9 cellular contexts compared by ENCODE assay signal in genomic region chr3:8529197-8529637, GRCh38. TPM values are rescaled to one million over a fixed set of nuclear protein-coding genes. Genes with fewer than 3 reads are reported as not detected.
A peak's percentile ranks its signal among the peaks of the same experiment; 100 is the strongest.
DNase-seq lines count a peak whose midpoint lies in the region; ATAC-seq and TF ChIP-seq lines count a peak whose summit lies in the region.
"Had no signal": no experiment of that assay in that cellular context is flagged by ENCODE, and none has a peak within 500 bp of the region (broad histone marks: within the 10 kb centered on the region; RNA-seq: fewer than 3 reads in every experiment).

No MANE protein-coding gene starts in this region.

- no peak overlapping the region for H3K14ac ChIP-seq in neuronal stem cell (ENCODE audit: low read length)

- no peak overlapping the region for H3K18ac ChIP-seq in neuronal stem cell (ENCODE audit: low read length)

- no peak overlapping the region for H3K4me3 ChIP-seq in neuronal stem cell (ENCODE audit: low read length in 2 of 2)

- no peak overlapping the region for H3K27ac ChIP-seq in neuronal stem cell (replicated peaks; ENCODE audit: low read length)

- H3K9me3 ChIP-seq in neuronal stem cell (replicated peaks in 1 of 2; ENCODE audit: control insufficient read depth in 2 of 2, insufficient read depth in 1 of 2, low read depth in 1 of 2, low read length in 2 of 2) = peaks cover 0 to 6% of the 10 kb centered on the region in 2 donors

- no peaks in the 10 kb centered on the region for H3K27me3 ChIP-seq in neuronal stem cell (ENCODE audit: control insufficient read depth in 3 of 3, insufficient read depth in 3 of 3, low read depth in 1 of 3, low read length in 3 of 3)

- H2AFZ ChIP-seq in neuronal stem cell (ENCODE audit: low read length) = peak overlapping the region; percentile 33

- intact Hi-C loops in activated T-helper 1 cell treated with anti-CD3 and anti-CD28 coated beads, Interleukin-12 subunit alpha, Interleukin-12 subunit beta, Interleukin-2, Interleukin-4 antibody, amounts not matched to agents 30 ng/mL and 10 ng/mL and 1 ng/mL, durations not matched to agents 14 hours and 24 hours and 36 hours (cut with micrococcal nuclease) = no loop called here

- H3K23ac ChIP-seq in neuronal stem cell (ENCODE audit: low read depth, low read length, poor library complexity) = no peak overlapping the region

- H4K8ac ChIP-seq in neuronal stem cell (ENCODE audit: low read depth, low read length) = no peak overlapping the region

- ATAC-seq in HG02938 (IDR thresholded peaks at IDR 0.05; ENCODE audit: unreplicated experiment) = no peak

- no peaks in the 10 kb centered on the region for H3K27me3 Mint-ChIP-seq in glutamatergic neuron (ENCODE audit: unreplicated experiment)
- no peaks in the 10 kb centered on the region for H3K27me3 Mint-ChIP-seq in activated T-helper 1 cell treated with anti-CD3 and anti-CD28 coated beads, Interleukin-12 subunit alpha, Interleukin-12 subunit beta, Interleukin-2, Interleukin-4 antibody, amounts not matched to agents 30 ng/mL and 10 ng/mL and 1 ng/mL, durations not matched to agents 14 hours and 24 hours and 36 hours (ENCODE audit: insufficient read depth)

- H2BK15ac ChIP-seq in neuronal stem cell (ENCODE audit: low read length) = no peak overlapping the region

- H3K4me3 Mint-ChIP-seq in glutamatergic neuron (ENCODE audit: unreplicated experiment) = peak overlapping the region; percentile 10
- no peak overlapping the region for H3K4me3 Mint-ChIP-seq in activated T-helper 1 cell treated with anti-CD3 and anti-CD28 coated beads, Interleukin-12 subunit alpha, Interleukin-12 subunit beta, Interleukin-2, Interleukin-4 antibody, amounts not matched to agents 30 ng/mL and 10 ng/mL and 1 ng/mL, durations not matched to agents 14 hours and 24 hours and 36 hours

- H3K27ac Mint-ChIP-seq in glutamatergic neuron (ENCODE audit: unreplicated experiment) = peak overlapping the region; percentile 19
- H3K27ac Mint-ChIP-seq in activated T-helper 1 cell treated with anti-CD3 and anti-CD28 coated beads, Interleukin-12 subunit alpha, Interleukin-12 subunit beta, Interleukin-2, Interleukin-4 antibody, amounts not matched to agents 30 ng/mL and 10 ng/mL and 1 ng/mL, durations not matched to agents 14 hours and 24 hours and 36 hours = no peak overlapping the region

- H4K91ac ChIP-seq in neuronal stem cell (ENCODE audit: low read depth, low read length, poor library complexity) = no peak overlapping the region

- no peak overlapping the region for H2BK5ac ChIP-seq in neuronal stem cell (ENCODE audit: low read length)

- peak; percentile 36 for DNase-seq in AG09319 (ENCODE audit: extremely low read depth, low read depth)
- DNase-seq in SW480 (ENCODE audit: low spot score) = peak; percentile 3
- no peak for DNase-seq in glutamatergic neuron
- no peak for DNase-seq in neuronal stem cell (ENCODE audit: low spot score)
- no peak for DNase-seq in HCEC 1CT
- no peak for DNase-seq in NCI-H2171 treated with DMSO at 0.1 percent for 48 hours (lab: John Stamatoyannopoulos, UW)
- DNase-seq in activated T-helper 1 cell treated with anti-CD3 and anti-CD28 coated beads, Interleukin-12 subunit alpha, Interleukin-12 subunit beta, Interleukin-2, Interleukin-4 antibody, amounts not matched to agents 30 ng/mL and 10 ng/mL and 1 ng/mL, durations not matched to agents 14 hours and 24 hours and 36 hours (ENCODE audit: low spot score) = no peak
- DNase-seq: cerebellar nuclear complex had no signal

- no peaks in the 10 kb centered on the region for H3K79me1 ChIP-seq in neuronal stem cell (ENCODE audit: low read depth, low read length)

- H3K4ac ChIP-seq in neuronal stem cell (ENCODE audit: low read length) = no peak overlapping the region

- H3K36me3 Mint-ChIP-seq in glutamatergic neuron (ENCODE audit: unreplicated experiment) = peaks cover 5% of the 10 kb centered on the region
- no peaks in the 10 kb centered on the region for H3K36me3 Mint-ChIP-seq in activated T-helper 1 cell treated with anti-CD3 and anti-CD28 coated beads, Interleukin-12 subunit alpha, Interleukin-12 subunit beta, Interleukin-2, Interleukin-4 antibody, amounts not matched to agents 30 ng/mL and 10 ng/mL and 1 ng/mL, durations not matched to agents 14 hours and 24 hours and 36 hours (ENCODE audit: low read depth)

- WGBS in neuronal stem cell (ENCODE audit: extremely low coverage in 2 of 2, insufficient read length in 2 of 2, insufficient replicate concordance in 1 of 2), 2 donors = no CpG with 5 or more reads among the region's 8 CpGs

- H3K4me1 Mint-ChIP-seq in glutamatergic neuron (ENCODE audit: low read depth, unreplicated experiment) = peaks cover 18% of the 10 kb centered on the region
- no peaks in the 10 kb centered on the region for H3K4me1 Mint-ChIP-seq in activated T-helper 1 cell treated with anti-CD3 and anti-CD28 coated beads, Interleukin-12 subunit alpha, Interleukin-12 subunit beta, Interleukin-2, Interleukin-4 antibody, amounts not matched to agents 30 ng/mL and 10 ng/mL and 1 ng/mL, durations not matched to agents 14 hours and 24 hours and 36 hours (ENCODE audit: low read depth)

- H3K4me2 ChIP-seq in neuronal stem cell (ENCODE audit: insufficient read depth, low read length, poor library complexity, severe bottlenecking) = no peak overlapping the region

- H2BK12ac ChIP-seq in neuronal stem cell (ENCODE audit: low read length) = no peak overlapping the region

- H3K4me1 ChIP-seq in neuronal stem cell (ENCODE audit: control insufficient read depth in 2 of 2, insufficient read depth in 1 of 2, low read depth in 1 of 2, low read length in 2 of 2) = peaks cover 16 to 26% of the 10 kb centered on the region in 2 donors

- H2BK120ac ChIP-seq in neuronal stem cell (ENCODE audit: low read depth, low read length) = no peak overlapping the region

- no peak overlapping the region for H2AK5ac ChIP-seq in neuronal stem cell (ENCODE audit: low read depth, low read length)

- TF ChIP-seq CTCF in AG09319 (IDR thresholded peaks at IDR 0.05; ENCODE audit: low read depth, low read length) (no peak), glutamatergic neuron (IDR thresholded peaks at IDR 0.05; ENCODE audit: partially characterized antibody, unreplicated experiment) (no peak)

- H3K36me3 ChIP-seq in neuronal stem cell (replicated peaks in 1 of 2; ENCODE audit: control insufficient read depth in 2 of 2, insufficient read depth in 2 of 2, low read length in 2 of 2) = no peaks in the 10 kb centered on the region

- no peaks in the 10 kb centered on the region for H3K9me3 Mint-ChIP-seq in glutamatergic neuron (ENCODE audit: unreplicated experiment)
- no peaks in the 10 kb centered on the region for H3K9me3 Mint-ChIP-seq in activated T-helper 1 cell treated with anti-CD3 and anti-CD28 coated beads, Interleukin-12 subunit alpha, Interleukin-12 subunit beta, Interleukin-2, Interleukin-4 antibody, amounts not matched to agents 30 ng/mL and 10 ng/mL and 1 ng/mL, durations not matched to agents 14 hours and 24 hours and 36 hours

- no peak overlapping the region for H3K9ac ChIP-seq in neuronal stem cell (ENCODE audit: low read depth, low read length, poor library complexity)

RNA-seq across cellular contexts. Expression of gene LMCD1, which starts 27.6 kb away (rescaled TPM):
- 1.3 TPM for total RNA-seq in glutamatergic neuron (ENCODE audit: unreplicated experiment)
- 1.4 TPM for polyA plus RNA-seq in neuronal stem cell (2013, experiment 1 of 2)
- polyA plus RNA-seq in neuronal stem cell (2013, experiment 2 of 2) = 1.6 TPM
- total RNA-seq in activated T-helper 1 cell treated with anti-CD3 and anti-CD28 coated beads, Interleukin-12 subunit alpha, Interleukin-12 subunit beta, Interleukin-2, Interleukin-4 antibody, amounts not matched to agents 30 ng/mL and 10 ng/mL and 1 ng/mL, durations not matched to agents 14 hours and 24 hours and 36 hours = 0.52 and 0.83 TPM in 2 replicates

Comparison
In these comparisons a context has a peak if more than half of its experiments do, and no peak if none do; other contexts are left out.
1. DNase-seq: peak in AG09319 (single experiment) and SW480 (single experiment); none in glutamatergic neuron (single experiment), neuronal stem cell (single experiment), HCEC 1CT (single experiment), NCI-H2171 treated with DMSO at 0.1 percent for 48 hours (single experiment) and activated T-helper 1 cell treated with anti-CD3 and anti-CD28 coated beads, Interleukin-12 subunit alpha, Interleukin-12 subunit beta, Interleukin-2, Interleukin-4 antibody, amounts not matched to agents 30 ng/mL and 10 ng/mL and 1 ng/mL, durations not matched to agents 14 hours and 24 hours and 36 hours (single experiment).